ENCODE assay signal across 8 cellular contexts in genomic region chr2:208653383-208653782, GRCh38.
"Had no signal": no experiment of that assay in that cellular context is flagged by ENCODE, and none has a peak within 500 bp of the region (broad histone marks: within the 10 kb centered on the region; RNA-seq: fewer than 3 reads in every experiment).

No MANE protein-coding gene starts in this region.

- DNase-seq: GDM1, GF-D8 had no signal

- FAIRE-seq: G401.6, GM12878, GM12891, GM12892, GM18507, GM19239 had no signal

- H3K4me3 ChIP-seq: GM12878 had no signal

- ATAC-seq: GM12878 had no signal
